ENCODE assay signal across 23 cellular contexts in the genomic region with DNA sequence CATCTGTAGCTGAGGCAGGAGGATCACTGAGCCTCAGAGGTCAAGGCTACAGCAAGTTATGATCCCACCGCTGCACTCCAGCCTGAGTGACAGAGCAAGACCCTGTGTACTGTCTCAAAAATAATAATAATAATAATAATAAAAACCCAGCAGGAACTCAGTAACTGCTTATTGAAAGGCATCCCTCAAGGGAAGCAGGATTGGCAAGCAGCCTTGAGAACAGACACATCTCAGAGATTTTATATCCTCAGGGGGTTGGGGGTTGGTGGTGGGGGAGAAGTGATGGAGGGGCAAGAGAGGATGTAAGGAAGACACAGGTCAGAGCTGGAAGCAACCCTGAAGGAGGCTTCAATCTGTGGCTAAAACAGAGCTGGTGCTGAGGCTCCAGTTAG. TPM values are rescaled to one million over a fixed set of nuclear protein-coding genes. Genes with fewer than 3 reads are reported as not detected.
DNase-seq lines count a peak whose midpoint lies in the region; ATAC-seq, FAIRE-seq and TF ChIP-seq lines count a peak whose summit lies in the region.
"Had no signal": no experiment of that assay in that cellular context is flagged by ENCODE, and none has a peak within 500 bp of the region (broad histone marks: within the 10 kb centered on the region; RNA-seq: fewer than 3 reads in every experiment).

No MANE protein-coding gene starts in this region.

- no peak for TF ChIP-seq RAD21 in HepG2 (CRISPR knock-in tag; IDR thresholded peaks at IDR 0.05)

- H2AFZ ChIP-seq in HepG2 (ENCODE audit: low read length) (no peak overlapping the region), OCI-LY3 (ENCODE audit: low read depth, low read length) (no peak overlapping the region)

- no peaks in the 10 kb centered on the region for H3K9me3 Mint-ChIP-seq in stimulated activated memory B cell treated with anti-CD40 and anti-IgM and Interleukin-4, amounts not matched to agents 10 μg/mL and 1 μg/mL and 100 μg/mL, for 72 hours
- H3K9me3 Mint-ChIP-seq: nephron had no signal

- no peak for FAIRE-seq in HepG2 (lab: Jason Lieb, UNC)
- FAIRE-seq: frontal cortex had no signal

- CTCF ChIA-PET in HepG2 (lab: Yijun Ruan, JAX; ENCODE audit: low intra/inter-chr PET ratio, low total read pairs): no interaction called here

- in situ Hi-C loops in HepG2 (cut with HindIII; ENCODE audit: extremely low pct_ligation_motif_present, low pct_unique_long_range_greater_than_20kb): no loop called here

- H3K4me1 Mint-ChIP-seq in stimulated activated memory B cell treated with anti-CD40 and anti-IgM and Interleukin-4, amounts not matched to agents 10 μg/mL and 1 μg/mL and 100 μg/mL, for 72 hours: peaks cover 85% of the 10 kb centered on the region

- POLR2A ChIA-PET in HepG2 (lab: Yijun Ruan, JAX): no interaction called here

- no peaks in the 10 kb centered on the region for H3K27me3 Mint-ChIP-seq in stimulated activated memory B cell treated with anti-CD40 and anti-IgM and Interleukin-4, amounts not matched to agents 10 μg/mL and 1 μg/mL and 100 μg/mL, for 72 hours

- H3K79me2 ChIP-seq in HepG2 (ENCODE audit: insufficient read depth, low read length) (peaks cover 94% of the 10 kb centered on the region), OCI-LY3 (ENCODE audit: low read length) (peaks cover 100% of the 10 kb centered on the region)

- H3K9ac ChIP-seq in HepG2 (ENCODE audit: insufficient read depth, low read depth, low read length) (no peak overlapping the region), OCI-LY3 (ENCODE audit: low read length) (no peak overlapping the region)

- 27% methylated on average over 1 of the region's 1 CpG for WGBS in HepG2 (ENCODE audit: low lambda C conversion rate)
- WGBS in right lobe of liver (ENCODE audit: insufficient coverage, low coverage, low lambda C conversion rate, missing lambda C conversion rate): 46% methylated on average over 1 of the region's 1 CpG

- no TSS peak for BruUV-seq in HepG2 (replicated peaks; lab: Mats Ljungman, UMichigan)

- no peak overlapping the region for H3K4me3 Mint-ChIP-seq in stimulated activated memory B cell treated with anti-CD40 and anti-IgM and Interleukin-4, amounts not matched to agents 10 μg/mL and 1 μg/mL and 100 μg/mL, for 72 hours
- H3K4me3 Mint-ChIP-seq: nephron had no signal

- H3K36me3 ChIP-seq in HepG2 (replicated peaks in 1 of 2; ENCODE audit: control insufficient read depth in 1 of 2, insufficient read depth in 2 of 2, low read length in 2 of 2): peaks cover 4% of the 10 kb centered on the region in 2 experiments; a peak in 3 of 5 replicates
- H3K36me3 ChIP-seq in right lobe of liver: no peaks in the 10 kb centered on the region
- H3K36me3 ChIP-seq in OCI-LY3 (replicated peaks; ENCODE audit: low read depth, low read length): peaks cover 22% of the 10 kb centered on the region
- no peaks in the 10 kb centered on the region for H3K36me3 ChIP-seq in left ventricle myocardium inferior
- H3K36me3 ChIP-seq: breast epithelium, tibial nerve had no signal

- no peak for TF ChIP-seq CTCF in HepG2 (CRISPR knock-in tag; IDR thresholded peaks at IDR 0.05)
- TF ChIP-seq CTCF in right lobe of liver (IDR thresholded peaks at IDR 0.05): no peak
- TF ChIP-seq CTCF in OCI-LY3 (IDR thresholded peaks at IDR 0.05; ENCODE audit: low read depth, low read length): no peak
- TF ChIP-seq CTCF in left ventricle myocardium inferior (IDR thresholded peaks at IDR 0.05; ENCODE audit: borderline replicate concordance): no peak

- no peaks in the 10 kb centered on the region for H3K36me3 Mint-ChIP-seq in stimulated activated memory B cell treated with anti-CD40 and anti-IgM and Interleukin-4, amounts not matched to agents 10 μg/mL and 1 μg/mL and 100 μg/mL, for 72 hours

- H3K27me3 ChIP-seq in HepG2 (ENCODE audit: control insufficient read depth in 1 of 2, insufficient read depth in 2 of 2, low read length in 2 of 2) (no peaks in the 10 kb centered on the region), right lobe of liver (no peaks in the 10 kb centered on the region), OCI-LY3 (ENCODE audit: low read depth, low read length) (no peaks in the 10 kb centered on the region), left ventricle myocardium inferior (ENCODE audit: low read depth) (no peaks in the 10 kb centered on the region)
- H3K27me3 ChIP-seq: breast epithelium, tibial nerve had no signal

- H3K4me2 ChIP-seq in HepG2 (ENCODE audit: low read depth, low read length) (peak overlapping the region; percentile 12; the same call in 1 of the 2 replicates), OCI-LY3 (ENCODE audit: low read length) (peak overlapping the region; percentile 28)

- intact Hi-C loops in HepG2 (cut with micrococcal nuclease; ENCODE audit: unreplicated experiment): no loop called here
- intact Hi-C loops in right lobe of liver (cut with DNase I): no loop called here
- intact Hi-C loops in left ventricle myocardium inferior (cut with micrococcal nuclease): no loop called here

- H3K4me1 ChIP-seq in HepG2 (ENCODE audit: insufficient read depth, low read length): peaks cover 77% of the 10 kb centered on the region
- H3K4me1 ChIP-seq in right lobe of liver: peaks cover 0 to 38% (median 8%) of the 10 kb centered on the region in 4 donors
- H3K4me1 ChIP-seq in OCI-LY3 (ENCODE audit: low read length): peaks cover 52% of the 10 kb centered on the region
- peaks cover 100% of the 10 kb centered on the region for H3K4me1 ChIP-seq in left ventricle myocardium inferior

- peak overlapping the region; percentile 29 for H3K27ac ChIP-seq in HepG2 (ENCODE audit: extremely low read length, insufficient read depth, low read length)
- no peak overlapping the region for H3K27ac ChIP-seq in right lobe of liver
- no peak overlapping the region for H3K27ac ChIP-seq in OCI-LY3 (ENCODE audit: low read length)
- H3K27ac ChIP-seq in left ventricle myocardium inferior (replicated peaks): peak overlapping the region; percentile 90
- H3K27ac ChIP-seq: breast epithelium, tibial nerve had no signal

- H3K9me3 ChIP-seq in HepG2 (ENCODE audit: low read length) (no peaks in the 10 kb centered on the region), right lobe of liver (no peaks in the 10 kb centered on the region), OCI-LY3 (ENCODE audit: insufficient read depth, low read length) (no peaks in the 10 kb centered on the region), left ventricle myocardium inferior (replicated peaks) (no peaks in the 10 kb centered on the region)
- H3K9me3 ChIP-seq: breast epithelium, tibial nerve had no signal

- H4K20me1 ChIP-seq in HepG2 (ENCODE audit: insufficient read depth, low read length) (peaks cover 78% of the 10 kb centered on the region), OCI-LY3 (ENCODE audit: insufficient read depth, low read length) (peaks cover 99% of the 10 kb centered on the region)

- H3K4me3 ChIP-seq in HepG2 (replicated peaks in 1 of 3; ENCODE audit: insufficient read depth in 1 of 3, low read depth in 2 of 3, low read length in 3 of 3) (no peak overlapping the region), right lobe of liver (no peak overlapping the region), OCI-LY3 (ENCODE audit: low read length) (no peak overlapping the region), left ventricle myocardium inferior (no peak overlapping the region)
- H3K4me3 ChIP-seq: breast epithelium, tibial nerve had no signal

- TF ChIP-seq POLR2A in HepG2 (IDR thresholded peaks at IDR 0.05; ENCODE audit: insufficient read depth in 1 of 2, low read depth in 2 of 2, low read length in 2 of 2): no peak
- no peak for TF ChIP-seq POLR2A in right lobe of liver (IDR thresholded peaks at IDR 0.05)

- DNase-seq in HepG2 (ENCODE audit: low spot score): no peak
- no peak for DNase-seq in right lobe of liver
- peak; percentile 33 for DNase-seq in left ventricle myocardium inferior
- DNase-seq in activated effector memory CD4-positive, alpha-beta T cell treated with anti-CD3 and anti-CD28 coated beads, Interleukin-2, amount 50 U/mL, for 16 hours: no peak
- no peak for DNase-seq in cerebellar nuclear complex (lab: John Stamatoyannopoulos, UW)
- DNase-seq: DMS79 treated with DMSO at 0.1 percent for 48 hours; H7; kidney glomerular epithelial cell; mesendoderm; NCI-H510A treated with DMSO at 0.1 percent for 48 hours; RPMI8226; stimulated activated CD4-positive, alpha-beta T cell treated with anti-CD3 and anti-CD28 coated beads, Interleukin-2, amount 100 ng/mL, for 48 hours; stimulated activated naive CD8-positive, alpha-beta T cell treated with anti-CD3 and anti-CD28 coated beads, Interleukin-15, Interleukin-2, amounts not matched to agents 100 U/mL and 50 U/mL, for 24 hours; SW 1271 had no signal

- ATAC-seq in HepG2: no peak
- ATAC-seq in right lobe of liver: no peak
- ATAC-seq in stimulated activated memory B cell treated with anti-CD40 and anti-IgM and Interleukin-4, amounts not matched to agents 10 μg/mL and 1 μg/mL and 100 μg/mL, for 72 hours: no peak
- ATAC-seq in HG03457 (IDR thresholded peaks at IDR 0.05; ENCODE audit: unreplicated experiment): no peak
- ATAC-seq: stimulated activated naive CD8-positive, alpha-beta T cell treated with anti-CD3 and anti-CD28 coated beads, Interleukin-15, Interleukin-2, amounts not matched to agents 100 U/mL and 50 U/mL, for 24 hours had no signal

- H3K27ac Mint-ChIP-seq in stimulated activated memory B cell treated with anti-CD40 and anti-IgM and Interleukin-4, amounts not matched to agents 10 μg/mL and 1 μg/mL and 100 μg/mL, for 72 hours: peak overlapping the region; percentile 42

- TF ChIP-seq EP300 in HepG2 (IDR thresholded peaks at IDR 0.05; ENCODE audit: low read depth in 2 of 2, low read length in 2 of 2) (no peak), HepG2 (CRISPR knock-in tag; IDR thresholded peaks at IDR 0.05; ENCODE audit: borderline replicate concordance) (no peak)

RNA-seq across cellular contexts. Expression of gene GNB1, which starts 29.6 kb away (rescaled TPM):
- 66.2 and 76.7 TPM in 2 replicates for total RNA-seq in HepG2 (2016; rRNA removed; fragmentation: Illumina TruSeq; extraction: Trizol)
- 98.5 and 108 TPM in 2 replicates for total RNA-seq in HepG2 (2016; cell fraction: cytosol; rRNA removed; fragmentation: Illumina TruSeq; extraction: Trizol; ENCODE audit: low read depth)
- 68.2 and 68.8 TPM in 2 replicates for total RNA-seq in HepG2 (2016; cell fraction: insoluble cytoplasmic fraction; rRNA removed; fragmentation: Illumina TruSeq; extraction: Trizol)
- total RNA-seq in HepG2 (2016; cell fraction: membrane; rRNA removed; fragmentation: Illumina TruSeq; extraction: Trizol): 163 and 168 TPM in 2 replicates
- 45.2 and 49.3 TPM in 2 replicates for total RNA-seq in HepG2 (2016; cell fraction: nucleus; rRNA removed; fragmentation: Illumina TruSeq; extraction: Trizol)
- 327 and 345 TPM in 2 replicates for polyA plus RNA-seq in HepG2 (2011; rRNA removed)
- polyA plus RNA-seq in HepG2 (2011; cell fraction: cytosol; rRNA removed): 278 and 286 TPM in 2 replicates
- 169 and 179 TPM in 2 replicates for polyA plus RNA-seq in HepG2 (2011; cell fraction: nucleus; rRNA removed)
- polyA plus RNA-seq in HepG2 (2012): 196 and 197 TPM in 2 replicates
- polyA plus RNA-seq in HepG2 (2016; cell fraction: cytosol; fragmentation: Illumina TruSeq; extraction: Trizol; ENCODE audit: low read depth): 302 and 370 TPM in 2 replicates
- 201 and 257 TPM in 2 replicates for polyA plus RNA-seq in HepG2 (2016; cell fraction: insoluble cytoplasmic fraction; fragmentation: Illumina TruSeq; extraction: Trizol; ENCODE audit: low read depth)
- polyA plus RNA-seq in HepG2 (2016; cell fraction: membrane; fragmentation: Illumina TruSeq; extraction: Trizol; ENCODE audit: low read depth): 387 and 445 TPM in 2 replicates
- polyA plus RNA-seq in HepG2 (2016; cell fraction: nucleus; fragmentation: Illumina TruSeq; extraction: Trizol; ENCODE audit: insufficient read depth, low read depth): 156 and 160 TPM in 2 replicates
- polyA minus RNA-seq in HepG2 (2011; rRNA and poly(A)+ RNA removed; ENCODE audit: low replicate concordance): 349 and 450 TPM in 2 replicates
- 168 and 187 TPM in 2 replicates for polyA minus RNA-seq in HepG2 (2011; cell fraction: cytosol; rRNA and poly(A)+ RNA removed)
- 63.1 and 70.6 TPM in 2 replicates for polyA minus RNA-seq in HepG2 (2011; cell fraction: nucleus; rRNA and poly(A)+ RNA removed)
- 100 to 1,000 TPM in 4 of 6 experiments, 10 to 100 TPM in 2; 85.9 to 147 (median 104) TPM for total RNA-seq in right lobe of liver
- 158 TPM for total RNA-seq in left ventricle myocardium inferior

RNA-seq across cellular contexts. Expression of gene CALML6, which starts 53.7 kb away (rescaled TPM):
- total RNA-seq in HepG2 (2016; rRNA removed; fragmentation: Illumina TruSeq; extraction: Trizol) (0.11 TPM in 1 of 2 replicates, not detected in the other), right lobe of liver (1 to 10 TPM in 1 of 6 experiments, under 1 TPM in 3, not detected in 2; 0.44 to 1.4 (median 0.58) TPM), left ventricle myocardium inferior (not detected)
- not detected in 2 replicates for total RNA-seq in HepG2 (2016; cell fraction: cytosol; rRNA removed; fragmentation: Illumina TruSeq; extraction: Trizol; ENCODE audit: low read depth)
- 0.13 TPM in 1 of 2 replicates, not detected in the other for total RNA-seq in HepG2 (2016; cell fraction: insoluble cytoplasmic fraction; rRNA removed; fragmentation: Illumina TruSeq; extraction: Trizol)
- total RNA-seq in HepG2 (2016; cell fraction: membrane; rRNA removed; fragmentation: Illumina TruSeq; extraction: Trizol): not detected in 2 replicates
- total RNA-seq in HepG2 (2016; cell fraction: nucleus; rRNA removed; fragmentation: Illumina TruSeq; extraction: Trizol): not detected in 2 replicates
- 0.12 TPM in 1 of 2 replicates, not detected in the other for polyA plus RNA-seq in HepG2 (2011; rRNA removed)
- not detected in 2 replicates for polyA plus RNA-seq in HepG2 (2011; cell fraction: cytosol; rRNA removed)
- polyA plus RNA-seq in HepG2 (2011; cell fraction: nucleus; rRNA removed): 0.80 and 1.5 TPM in 2 replicates
- polyA plus RNA-seq in HepG2 (2012): not detected in 2 replicates
- not detected in 2 replicates for polyA plus RNA-seq in HepG2 (2016; cell fraction: cytosol; fragmentation: Illumina TruSeq; extraction: Trizol; ENCODE audit: low read depth)
- polyA plus RNA-seq in HepG2 (2016; cell fraction: insoluble cytoplasmic fraction; fragmentation: Illumina TruSeq; extraction: Trizol; ENCODE audit: low read depth): not detected in 2 replicates
- not detected in 2 replicates for polyA plus RNA-seq in HepG2 (2016; cell fraction: membrane; fragmentation: Illumina TruSeq; extraction: Trizol; ENCODE audit: low read depth)
- 0.38 and 0.87 TPM in 2 replicates for polyA plus RNA-seq in HepG2 (2016; cell fraction: nucleus; fragmentation: Illumina TruSeq; extraction: Trizol; ENCODE audit: insufficient read depth, low read depth)
- polyA minus RNA-seq in HepG2 (2011; rRNA and poly(A)+ RNA removed; ENCODE audit: low replicate concordance): not detected in 2 replicates
- not detected in 2 replicates for polyA minus RNA-seq in HepG2 (2011; cell fraction: cytosol; rRNA and poly(A)+ RNA removed)
- 0.64 TPM in 1 of 2 replicates, not detected in the other for polyA minus RNA-seq in HepG2 (2011; cell fraction: nucleus; rRNA and poly(A)+ RNA removed)
- total RNA-seq: epithelial cell of proximal tubule, frontal cortex, M059J had no signal

RNA-seq across cellular contexts. Expression of gene TMEM52, which starts 57.7 kb away (rescaled TPM):
- total RNA-seq in HepG2 (2016; rRNA removed; fragmentation: Illumina TruSeq; extraction: Trizol) (12.9 and 18.7 TPM in 2 replicates), right lobe of liver (10 to 100 TPM in 1 of 6 experiments, 1 to 10 TPM in 5; 2.3 to 13.2 (median 6.0) TPM), left ventricle myocardium inferior (0.47 TPM)
- 49.1 and 56.2 TPM in 2 replicates for total RNA-seq in HepG2 (2016; cell fraction: cytosol; rRNA removed; fragmentation: Illumina TruSeq; extraction: Trizol; ENCODE audit: low read depth)
- total RNA-seq in HepG2 (2016; cell fraction: insoluble cytoplasmic fraction; rRNA removed; fragmentation: Illumina TruSeq; extraction: Trizol): 9.2 and 18.5 TPM in 2 replicates
- total RNA-seq in HepG2 (2016; cell fraction: membrane; rRNA removed; fragmentation: Illumina TruSeq; extraction: Trizol): 52.4 and 62.3 TPM in 2 replicates
- 7.7 and 11.9 TPM in 2 replicates for total RNA-seq in HepG2 (2016; cell fraction: nucleus; rRNA removed; fragmentation: Illumina TruSeq; extraction: Trizol)
- 13.2 and 15.3 TPM in 2 replicates for polyA plus RNA-seq in HepG2 (2011; rRNA removed)
- polyA plus RNA-seq in HepG2 (2011; cell fraction: cytosol; rRNA removed): 12.8 and 25.5 TPM in 2 replicates
- polyA plus RNA-seq in HepG2 (2011; cell fraction: nucleus; rRNA removed): 29.4 and 36.3 TPM in 2 replicates
- 6.6 and 7.8 TPM in 2 replicates for polyA plus RNA-seq in HepG2 (2012)
- 77.9 and 88.5 TPM in 2 replicates for polyA plus RNA-seq in HepG2 (2016; cell fraction: cytosol; fragmentation: Illumina TruSeq; extraction: Trizol; ENCODE audit: low read depth)
- 13.6 and 17.5 TPM in 2 replicates for polyA plus RNA-seq in HepG2 (2016; cell fraction: insoluble cytoplasmic fraction; fragmentation: Illumina TruSeq; extraction: Trizol; ENCODE audit: low read depth)
- polyA plus RNA-seq in HepG2 (2016; cell fraction: membrane; fragmentation: Illumina TruSeq; extraction: Trizol; ENCODE audit: low read depth): 69.4 and 73.4 TPM in 2 replicates
- 21.1 and 21.2 TPM in 2 replicates for polyA plus RNA-seq in HepG2 (2016; cell fraction: nucleus; fragmentation: Illumina TruSeq; extraction: Trizol; ENCODE audit: insufficient read depth, low read depth)
- polyA minus RNA-seq in HepG2 (2011; rRNA and poly(A)+ RNA removed; ENCODE audit: low replicate concordance): 1.1 and 27.0 TPM in 2 replicates
- 7.6 and 7.8 TPM in 2 replicates for polyA minus RNA-seq in HepG2 (2011; cell fraction: cytosol; rRNA and poly(A)+ RNA removed)
- polyA minus RNA-seq in HepG2 (2011; cell fraction: nucleus; rRNA and poly(A)+ RNA removed): 2.3 and 2.6 TPM in 2 replicates
- total RNA-seq: M059J had no signal

Comparison
In these comparisons a context has a peak if more than half of its experiments do, and no peak if none do; other contexts are left out.
1. H3K27ac ChIP-seq: peak in HepG2 (single experiment) and left ventricle myocardium inferior (single experiment); none in right lobe of liver (0 of 3) and OCI-LY3 (single experiment).